Comparison of ENCODE assay signal across 25 cellular contexts in the genomic region with DNA sequence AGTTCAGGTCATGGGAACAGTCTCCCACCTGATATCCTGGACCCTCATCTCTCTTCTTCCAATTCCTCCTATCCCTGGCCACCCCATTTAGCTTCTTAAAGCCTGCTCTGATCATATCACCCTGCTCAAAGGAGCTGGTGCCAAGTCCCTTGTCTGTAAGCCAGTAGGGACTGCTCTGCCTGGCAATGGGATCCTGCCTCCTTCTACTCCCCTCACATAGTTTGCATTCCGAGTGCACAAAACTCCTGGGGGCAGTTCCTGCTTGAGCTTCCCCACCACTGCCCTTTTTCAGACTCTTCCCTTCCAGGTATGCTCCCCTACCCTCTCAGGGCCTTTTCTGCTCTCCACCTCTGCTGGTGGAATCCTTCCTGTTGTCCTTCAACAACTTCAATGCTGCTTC. TPM values are rescaled to one million over a fixed set of nuclear protein-coding genes. Genes with fewer than 3 reads are reported as not detected.
"Had no signal": no experiment of that assay in that cellular context is flagged by ENCODE, and none has a peak within 500 bp of the region (broad histone marks: within the 10 kb centered on the region; RNA-seq: fewer than 3 reads in every experiment).

No MANE protein-coding gene starts in this region.

- H3K27me3 ChIP-seq: ovary, thyroid gland, upper lobe of right lung had no signal

- H3K4me1 ChIP-seq: prostate gland, upper lobe of right lung had no signal

- H3K27ac Mint-ChIP-seq: activated CD4-positive, alpha-beta T cell treated with anti-CD3 and anti-CD28 coated beads, Interleukin-2, amount 10 ng/mL, durations not matched to agents 24 days and 14 days; activated CD8-positive, alpha-beta memory T cell treated with anti-CD3 and anti-CD28 coated beads, Interleukin-2, amount 10 ng/mL, durations not matched to agents 7 days and 5 days; activated CD8-positive, alpha-beta T cell treated with anti-CD3 and anti-CD28 coated beads for 36 hours; activated naive CD8-positive, alpha-beta T cell treated with anti-CD3 and anti-CD28 coated beads, Interleukin-2, amount 50 U/mL, for 24 hours; dendritic cell treated with granulocyte-macrophage colony-stimulating factor and Interleukin-4, amounts not matched to agents 40 ng/mL and 50 ng/mL, for 4 days; natural killer cell treated with Interleukin-12 subunit alpha and Interleukin-12 subunit beta and Interleukin-15 and Interleukin-18, amount 100 ng/mL, for 72 hours; T-helper 17 cell had no signal

- H3K27ac ChIP-seq: ovary, prostate gland, spleen, thyroid gland, upper lobe of right lung had no signal

- H3K4me1 Mint-ChIP-seq: activated CD4-positive, alpha-beta T cell treated with anti-CD3 and anti-CD28 coated beads, Interleukin-2, amount 10 ng/mL, durations not matched to agents 24 days and 14 days; activated CD8-positive, alpha-beta memory T cell treated with anti-CD3 and anti-CD28 coated beads, Interleukin-2, amount 10 ng/mL, durations not matched to agents 7 days and 5 days; activated naive CD8-positive, alpha-beta T cell treated with anti-CD3 and anti-CD28 coated beads, Interleukin-2, amount 50 U/mL, for 24 hours had no signal

- H3K9me3 ChIP-seq: ovary, prostate gland, spleen, thyroid gland, upper lobe of right lung had no signal

- FAIRE-seq: endothelial cell of umbilical vein, keratinocyte had no signal

- DNase-seq: activated CD4-positive, alpha-beta T cell treated with anti-CD3 and anti-CD28 coated beads, Interleukin-2, amount 10 ng/mL, durations not matched to agents 24 days and 14 days; activated CD8-positive, alpha-beta memory T cell treated with anti-CD3 and anti-CD28 coated beads, Interleukin-2, amount 10 ng/mL, durations not matched to agents 7 days and 5 days; activated CD8-positive, alpha-beta T cell treated with anti-CD3 and anti-CD28 coated beads for 36 hours; activated gamma-delta T cell; activated naive CD4-positive, alpha-beta T cell treated with anti-CD3 and anti-CD28 coated beads, Interleukin-2, amount 50 U/mL, for 16 hours; activated naive CD8-positive, alpha-beta T cell treated with anti-CD3 and anti-CD28 coated beads, Interleukin-2, amount 50 U/mL, for 24 hours; activated T-cell treated with anti-CD3 and anti-CD28 coated beads for 4 hours; effector CD8-positive, alpha-beta T cell; foreskin melanocyte; hippocampal formation; left colon; ovary; spleen; stimulated activated CD4-positive, alpha-beta T cell treated with anti-CD3 and anti-CD28 coated beads, Interleukin-4, amount 100 ng/mL, for 24 hours; stimulated activated naive CD8-positive, alpha-beta T cell treated with anti-CD3 and anti-CD28 coated beads, Interleukin-15, Interleukin-2, amounts not matched to agents 100 U/mL and 50 U/mL, for 24 hours; T-helper 17 cell; thyroid gland; upper lobe of right lung had no signal

- ATAC-seq: activated CD8-positive, alpha-beta memory T cell treated with anti-CD3 and anti-CD28 coated beads, Interleukin-2, amount 10 ng/mL, durations not matched to agents 7 days and 5 days; activated CD8-positive, alpha-beta T cell treated with anti-CD3 and anti-CD28 coated beads for 36 hours; activated naive CD8-positive, alpha-beta T cell treated with anti-CD3 and anti-CD28 coated beads, Interleukin-2, amount 50 U/mL, for 24 hours; esophagus mucosa; left colon; natural killer cell treated with Interleukin-12 subunit alpha and Interleukin-12 subunit beta and Interleukin-15 and Interleukin-18, amount 100 ng/mL, for 72 hours; stimulated activated naive CD8-positive, alpha-beta T cell treated with anti-CD3 and anti-CD28 coated beads, Interleukin-15, Interleukin-2, amounts not matched to agents 100 U/mL and 50 U/mL, for 24 hours; T-helper 17 cell; upper lobe of right lung had no signal

- H3K4me3 Mint-ChIP-seq: activated CD4-positive, alpha-beta T cell treated with anti-CD3 and anti-CD28 coated beads, Interleukin-2, amount 10 ng/mL, durations not matched to agents 24 days and 14 days; activated CD8-positive, alpha-beta memory T cell treated with anti-CD3 and anti-CD28 coated beads, Interleukin-2, amount 10 ng/mL, durations not matched to agents 7 days and 5 days; activated CD8-positive, alpha-beta T cell treated with anti-CD3 and anti-CD28 coated beads for 36 hours; activated naive CD8-positive, alpha-beta T cell treated with anti-CD3 and anti-CD28 coated beads, Interleukin-2, amount 50 U/mL, for 24 hours; dendritic cell treated with granulocyte-macrophage colony-stimulating factor and Interleukin-4, amounts not matched to agents 40 ng/mL and 50 ng/mL, for 4 days; natural killer cell treated with Interleukin-12 subunit alpha and Interleukin-12 subunit beta and Interleukin-15 and Interleukin-18, amount 100 ng/mL, for 72 hours; T-helper 17 cell had no signal

- H3K36me3 ChIP-seq: ovary, prostate gland, spleen, thyroid gland, upper lobe of right lung had no signal

- H3K4me3 ChIP-seq: lung, ovary, prostate gland, spleen, thyroid gland, upper lobe of right lung had no signal

- H3K9me3 Mint-ChIP-seq: activated CD4-positive, alpha-beta T cell treated with anti-CD3 and anti-CD28 coated beads, Interleukin-2, amount 10 ng/mL, durations not matched to agents 24 days and 14 days; activated CD8-positive, alpha-beta T cell treated with anti-CD3 and anti-CD28 coated beads for 36 hours; activated naive CD8-positive, alpha-beta T cell treated with anti-CD3 and anti-CD28 coated beads, Interleukin-2, amount 50 U/mL, for 24 hours; dendritic cell treated with granulocyte-macrophage colony-stimulating factor and Interleukin-4, amounts not matched to agents 40 ng/mL and 50 ng/mL, for 4 days; natural killer cell treated with Interleukin-12 subunit alpha and Interleukin-12 subunit beta and Interleukin-15 and Interleukin-18, amount 100 ng/mL, for 72 hours had no signal

- H3K36me3 Mint-ChIP-seq: activated CD8-positive, alpha-beta memory T cell treated with anti-CD3 and anti-CD28 coated beads, Interleukin-2, amount 10 ng/mL, durations not matched to agents 7 days and 5 days; natural killer cell treated with Interleukin-12 subunit alpha and Interleukin-12 subunit beta and Interleukin-15 and Interleukin-18, amount 100 ng/mL, for 72 hours had no signal

RNA-seq across cellular contexts. Expression of gene NGF, which starts 48.1 kb away (rescaled TPM):
- total RNA-seq: activated CD4-positive, alpha-beta T cell treated with anti-CD3 and anti-CD28 coated beads, Interleukin-2, amount 10 ng/mL, durations not matched to agents 24 days and 14 days; activated CD8-positive, alpha-beta memory T cell treated with anti-CD3 and anti-CD28 coated beads, Interleukin-2, amount 10 ng/mL, durations not matched to agents 7 days and 5 days; activated CD8-positive, alpha-beta T cell treated with anti-CD3 and anti-CD28 coated beads for 36 hours; endothelial cell of umbilical vein; natural killer cell treated with Interleukin-12 subunit alpha and Interleukin-12 subunit beta and Interleukin-15 and Interleukin-18, amount 100 ng/mL, for 72 hours; T-helper 17 cell had no signal
- polyA plus RNA-seq: endothelial cell of umbilical vein had no signal
